Comparison of ENCODE assay signal across 28 cellular contexts in the genomic region with DNA sequence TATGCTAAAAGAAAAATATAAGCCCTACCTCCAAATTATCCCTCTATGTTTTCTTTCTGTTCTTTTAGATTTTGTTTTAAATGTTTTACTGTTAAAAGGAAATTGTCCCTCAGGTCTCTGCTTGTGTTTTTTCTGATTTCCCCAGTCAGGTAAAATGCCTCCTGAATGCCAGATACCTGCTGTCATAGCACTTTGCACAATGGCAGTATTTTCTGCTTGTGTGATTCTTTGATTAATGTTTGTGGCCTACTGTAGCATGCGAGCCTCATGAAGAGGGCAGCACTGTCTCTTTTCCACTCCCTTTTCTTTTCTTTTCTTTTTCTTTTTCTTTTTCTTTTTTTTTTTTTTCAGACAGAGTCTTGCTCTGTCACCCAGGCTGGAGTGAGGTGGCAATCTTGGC.
"Had no signal": no experiment of that assay in that cellular context is flagged by ENCODE, and none has a peak within 500 bp of the region (broad histone marks: within the 10 kb centered on the region; RNA-seq: fewer than 3 reads in every experiment).

No MANE protein-coding gene starts in this region.

- H3K27ac ChIP-seq: KMS-11, Peyer's patch, SJSA1 had no signal

- DNase-seq: Karpas-422, MM.1S, MV-4-11, NCI-H1092, NCI-H1105, NCI-H1417 treated with DMSO at 0.1 percent for 48 hours, NCI-H1436 treated with DMSO at 0.1 percent for 48 hours, NCI-H1694 treated with DMSO at 0.1 percent for 48 hours, NCI-H2029, NCI-H2171 treated with DMSO at 0.1 percent for 48 hours, NCI-H2227 treated with DMSO at 0.1 percent for 48 hours, NCI-H345, NCI-H446, NCI-H510A treated with DMSO at 0.1 percent for 48 hours, NCI-H524 treated with DMSO at 0.1 percent for 48 hours, NCI-H526 treated with DMSO at 0.1 percent for 48 hours, NCI-H774, OCI-M1, PC-3, Peyer's patch, Right ventricle myocardium superior, RPMI8226, SHP77 treated with DMSO at 0.1 percent for 48 hours, SK-N-SH, SW 1271, T-helper 1 cell had no signal
